1 cellular context compared by ENCODE assay signal in genomic region chr10:50512214-50512595, GRCh38.
A peak's percentile ranks its signal among the peaks of the same experiment; 100 is the strongest.
TF ChIP-seq lines count a peak whose summit lies in the region.

No MANE protein-coding gene starts in this region.

TF ChIP-seq in GM12878, 131 proteins besides CTCF, POLR2A, EP300 and RAD21 (continued from another document):
- 0 out of 2 replicates have a peak, but pooled peaks have one; percentile 4 for TF ChIP-seq SMC3 (IDR thresholded peaks at IDR 0.05; ENCODE audit: borderline replicate concordance, low read length)
- no peak for TF ChIP-seq RFX5 (IDR thresholded peaks at IDR 0.05; ENCODE audit: low read depth, low read length)
- TF ChIP-seq STAT3 (IDR thresholded peaks at IDR 0.05; ENCODE audit: low read depth, low read length), result no peak
TF ChIP-seq in GM12878: peak in this region for 2.
